In the genomic region with DNA sequence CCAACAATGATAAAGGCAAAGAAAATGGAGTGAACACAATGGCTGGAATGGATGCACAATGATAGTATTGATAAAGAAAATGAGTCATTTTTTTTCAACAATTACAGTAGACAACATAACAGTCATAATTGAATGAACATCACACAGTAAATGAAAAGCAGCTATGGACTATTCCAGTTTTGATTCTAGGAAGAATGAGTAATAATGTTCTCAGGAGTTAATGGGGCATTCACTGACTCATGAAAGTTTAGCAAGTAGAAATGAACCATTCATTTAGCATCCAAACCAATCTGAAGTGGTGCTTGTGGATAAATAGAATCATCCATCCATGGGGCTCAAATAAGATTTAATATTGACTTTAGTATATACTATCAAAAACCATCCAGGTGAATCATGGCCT, we compare ENCODE assay signal across 12 cellular contexts.
A peak's percentile ranks its signal among the peaks of the same experiment; 100 is the strongest.
DNase-seq lines count a peak whose midpoint lies in the region; ATAC-seq and TF ChIP-seq lines count a peak whose summit lies in the region.
"Had no signal": no experiment of that assay in that cellular context is flagged by ENCODE, and none has a peak within 500 bp of the region (broad histone marks: within the 10 kb centered on the region; RNA-seq: fewer than 3 reads in every experiment).

No MANE protein-coding gene starts in this region.

- in situ Hi-C loops in GM23248 (cut with MboI) = no loop called here

- TF ChIP-seq POLR2A in ovary (IDR thresholded peaks at IDR 0.05) (no peak), heart left ventricle (IDR thresholded peaks at IDR 0.05) (no peak)

- peak; percentile 36 for DNase-seq in AG08395 (ENCODE audit: low spot score)
- DNase-seq in GM23248 = peak; percentile 82
- DNase-seq in NCI-H510A treated with DMSO at 0.1 percent for 48 hours (lab: John Stamatoyannopoulos, UW) = peak; percentile 48
- peak; percentile 78 for DNase-seq in epithelial cell of prostate (ENCODE audit: low read depth, low spot score)
- no peak for DNase-seq in ovary
- DNase-seq in SJCRH30 = no peak
- DNase-seq in heart left ventricle = no peak
- DNase-seq: activated T-cell treated with anti-CD3 and anti-CD28 coated beads, Interleukin-2, amount 50 U/mL, for 1 hour; heart right ventricle; WERI-Rb-1 had no signal

- H3K9ac ChIP-seq in GM23248 = no peak overlapping the region

- ATAC-seq in SK-N-SH treated with all-trans-retinoic acid at 6 μM for 48 hours (no peak), heart left ventricle (no peak)
- ATAC-seq: heart right ventricle, Panc1 had no signal

- no peak overlapping the region for H2AFZ ChIP-seq in GM23248

- H3K9me2 ChIP-seq in GM23248 (ENCODE audit: insufficient read depth) = no peaks in the 10 kb centered on the region

- H3K36me3 ChIP-seq in GM23248 (ENCODE audit: low read depth) = no peaks in the 10 kb centered on the region
- no peaks in the 10 kb centered on the region for H3K36me3 ChIP-seq in ovary
- H3K36me3 ChIP-seq in SJCRH30 = no peaks in the 10 kb centered on the region
- no peaks in the 10 kb centered on the region for H3K36me3 ChIP-seq in heart left ventricle
- H3K36me3 ChIP-seq: heart right ventricle, WERI-Rb-1 had no signal

- intact Hi-C loops in ovary (cut with DNase I) (no loop called here), heart left ventricle (cut with DNase I) (no loop called here)

- TF ChIP-seq EP300 in ovary (IDR thresholded peaks at IDR 0.05) = no peak

- peaks cover 16% of the 10 kb centered on the region for H3F3A ChIP-seq in GM23248 (ENCODE audit: insufficient read depth)

- peak overlapping the region; percentile 47 for H3K4me2 ChIP-seq in GM23248 (ENCODE audit: unreplicated experiment)

- no peak overlapping the region for H3K4me3 ChIP-seq in GM23248
- H3K4me3 ChIP-seq in ovary = no peak overlapping the region
- no peak overlapping the region for H3K4me3 ChIP-seq in SJCRH30
- no peak overlapping the region for H3K4me3 ChIP-seq in heart left ventricle
- H3K4me3 ChIP-seq: heart right ventricle had no signal

- H3K79me2 ChIP-seq in GM23248 (ENCODE audit: insufficient read depth) = no peaks in the 10 kb centered on the region

- TF ChIP-seq CTCF in ovary (IDR thresholded peaks at IDR 0.05) (no peak), heart left ventricle (IDR thresholded peaks at IDR 0.05) (no peak)

- no peaks in the 10 kb centered on the region for H4K20me1 ChIP-seq in GM23248 (ENCODE audit: insufficient read depth)

- H3K27me3 ChIP-seq in GM23248 (replicated peaks; ENCODE audit: insufficient read depth) (no peaks in the 10 kb centered on the region), ovary (no peaks in the 10 kb centered on the region), SJCRH30 (no peaks in the 10 kb centered on the region), heart left ventricle (no peaks in the 10 kb centered on the region)
- H3K27me3 ChIP-seq: heart right ventricle had no signal

- peaks cover 34% of the 10 kb centered on the region for H3K4me1 ChIP-seq in GM23248 (ENCODE audit: insufficient read depth)
- no peaks in the 10 kb centered on the region for H3K4me1 ChIP-seq in ovary (ENCODE audit: insufficient read depth)
- H3K4me1 ChIP-seq in SJCRH30 = peaks cover 28% of the 10 kb centered on the region
- H3K4me1 ChIP-seq in heart left ventricle = no peaks in the 10 kb centered on the region

- H3K9me3 ChIP-seq in GM23248 (ENCODE audit: low read depth) (no peaks in the 10 kb centered on the region), ovary (no peaks in the 10 kb centered on the region), SJCRH30 (replicated peaks) (0 out of 2 replicates have a peak, but pooled peaks cover 5% of the 10 kb centered on the region), heart left ventricle (peaks cover 0 to 9% (median 0%) of the 10 kb centered on the region in 12 donors)

- peak overlapping the region; percentile 46 for H3K27ac ChIP-seq in GM23248
- peak overlapping the region; percentile 4 for H3K27ac ChIP-seq in epithelial cell of prostate
- no peak overlapping the region for H3K27ac ChIP-seq in ovary
- no peak overlapping the region for H3K27ac ChIP-seq in SJCRH30
- no peak overlapping the region for H3K27ac ChIP-seq in heart left ventricle
- H3K27ac ChIP-seq: heart right ventricle, WERI-Rb-1 had no signal

TF ChIP-seq in SK-N-SH treated with all-trans-retinoic acid at 6 μM for 48 hours, 23 proteins besides CTCF, POLR2A, EP300 and RAD21:
- no peak for TF ChIP-seq ZNF70 (CRISPR knock-in tag; IDR thresholded peaks at IDR 0.05)
- TF ChIP-seq GLIS3 (CRISPR knock-in tag; IDR thresholded peaks at IDR 0.05) = no peak
- no peak for TF ChIP-seq RARB (CRISPR knock-in tag; IDR thresholded peaks at IDR 0.05)
- no peak for TF ChIP-seq SNAI2 (CRISPR knock-in tag; IDR thresholded peaks at IDR 0.05)
- TF ChIP-seq ZFP3 (CRISPR knock-in tag; IDR thresholded peaks at IDR 0.05) = no peak
- no peak for TF ChIP-seq PPARA (CRISPR knock-in tag; IDR thresholded peaks at IDR 0.05; ENCODE audit: borderline replicate concordance)
- TF ChIP-seq ARNTL (CRISPR knock-in tag; IDR thresholded peaks at IDR 0.05; ENCODE audit: borderline replicate concordance, low read depth) = no peak
- TF ChIP-seq, protein P1, sequence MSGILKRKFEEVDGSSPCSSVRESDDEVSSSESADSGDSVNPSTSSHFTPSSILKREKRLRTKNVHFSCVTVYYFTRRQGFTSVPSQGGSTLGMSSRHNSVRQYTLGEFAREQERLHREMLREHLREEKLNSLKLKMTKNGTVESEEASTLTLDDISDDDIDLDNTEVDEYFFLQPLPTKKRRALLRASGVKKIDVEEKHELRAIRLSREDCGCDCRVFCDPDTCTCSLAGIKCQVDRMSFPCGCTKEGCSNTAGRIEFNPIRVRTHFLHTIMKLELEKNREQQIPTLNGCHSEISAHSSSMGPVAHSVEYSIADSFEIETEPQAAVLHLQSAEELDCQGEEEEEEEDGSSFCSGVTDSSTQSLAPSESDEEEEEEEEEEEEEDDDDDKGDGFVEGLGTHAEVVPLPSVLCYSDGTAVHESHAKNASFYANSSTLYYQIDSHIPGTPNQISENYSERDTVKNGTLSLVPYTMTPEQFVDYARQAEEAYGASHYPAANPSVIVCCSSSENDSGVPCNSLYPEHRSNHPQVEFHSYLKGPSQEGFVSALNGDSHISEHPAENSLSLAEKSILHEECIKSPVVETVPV (CRISPR knock-in tag; IDR thresholded peaks at IDR 0.05) = no peak
- no peak for TF ChIP-seq TCF4 (CRISPR knock-in tag; IDR thresholded peaks at IDR 0.05; ENCODE audit: borderline replicate concordance)
- no peak for TF ChIP-seq ISL1 (CRISPR knock-in tag; IDR thresholded peaks at IDR 0.05)
- TF ChIP-seq, protein P2, sequence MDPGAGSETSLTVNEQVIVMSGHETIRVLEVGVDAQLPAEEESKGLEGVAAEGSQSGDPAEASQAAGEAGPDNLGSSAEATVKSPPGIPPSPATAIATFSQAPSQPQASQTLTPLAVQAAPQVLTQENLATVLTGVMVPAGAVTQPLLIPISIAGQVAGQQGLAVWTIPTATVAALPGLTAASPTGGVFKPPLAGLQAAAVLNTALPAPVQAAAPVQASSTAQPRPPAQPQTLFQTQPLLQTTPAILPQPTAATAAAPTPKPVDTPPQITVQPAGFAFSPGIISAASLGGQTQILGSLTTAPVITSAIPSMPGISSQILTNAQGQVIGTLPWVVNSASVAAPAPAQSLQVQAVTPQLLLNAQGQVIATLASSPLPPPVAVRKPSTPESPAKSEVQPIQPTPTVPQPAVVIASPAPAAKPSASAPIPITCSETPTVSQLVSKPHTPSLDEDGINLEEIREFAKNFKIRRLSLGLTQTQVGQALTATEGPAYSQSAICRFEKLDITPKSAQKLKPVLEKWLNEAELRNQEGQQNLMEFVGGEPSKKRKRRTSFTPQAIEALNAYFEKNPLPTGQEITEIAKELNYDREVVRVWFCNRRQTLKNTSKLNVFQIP (CRISPR knock-in tag; IDR thresholded peaks at IDR 0.05; ENCODE audit: borderline replicate concordance, low read depth) = no peak
- TF ChIP-seq OSR1 (CRISPR knock-in tag; IDR thresholded peaks at IDR 0.05) = no peak
- TF ChIP-seq ZNF565 (CRISPR knock-in tag; conservative IDR thresholded peaks at IDR 0.05; ENCODE audit: low read depth) = no peak
- no peak for TF ChIP-seq ZNF8 (CRISPR knock-in tag; IDR thresholded peaks at IDR 0.05)
- TF ChIP-seq, protein P3, sequence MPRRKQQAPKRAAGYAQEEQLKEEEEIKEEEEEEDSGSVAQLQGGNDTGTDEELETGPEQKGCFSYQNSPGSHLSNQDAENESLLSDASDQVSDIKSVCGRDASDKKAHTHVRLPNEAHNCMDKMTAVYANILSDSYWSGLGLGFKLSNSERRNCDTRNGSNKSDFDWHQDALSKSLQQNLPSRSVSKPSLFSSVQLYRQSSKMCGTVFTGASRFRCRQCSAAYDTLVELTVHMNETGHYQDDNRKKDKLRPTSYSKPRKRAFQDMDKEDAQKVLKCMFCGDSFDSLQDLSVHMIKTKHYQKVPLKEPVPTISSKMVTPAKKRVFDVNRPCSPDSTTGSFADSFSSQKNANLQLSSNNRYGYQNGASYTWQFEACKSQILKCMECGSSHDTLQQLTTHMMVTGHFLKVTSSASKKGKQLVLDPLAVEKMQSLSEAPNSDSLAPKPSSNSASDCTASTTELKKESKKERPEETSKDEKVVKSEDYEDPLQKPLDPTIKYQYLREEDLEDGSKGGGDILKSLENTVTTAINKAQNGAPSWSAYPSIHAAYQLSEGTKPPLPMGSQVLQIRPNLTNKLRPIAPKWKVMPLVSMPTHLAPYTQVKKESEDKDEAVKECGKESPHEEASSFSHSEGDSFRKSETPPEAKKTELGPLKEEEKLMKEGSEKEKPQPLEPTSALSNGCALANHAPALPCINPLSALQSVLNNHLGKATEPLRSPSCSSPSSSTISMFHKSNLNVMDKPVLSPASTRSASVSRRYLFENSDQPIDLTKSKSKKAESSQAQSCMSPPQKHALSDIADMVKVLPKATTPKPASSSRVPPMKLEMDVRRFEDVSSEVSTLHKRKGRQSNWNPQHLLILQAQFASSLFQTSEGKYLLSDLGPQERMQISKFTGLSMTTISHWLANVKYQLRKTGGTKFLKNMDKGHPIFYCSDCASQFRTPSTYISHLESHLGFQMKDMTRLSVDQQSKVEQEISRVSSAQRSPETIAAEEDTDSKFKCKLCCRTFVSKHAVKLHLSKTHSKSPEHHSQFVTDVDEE (CRISPR knock-in tag; IDR thresholded peaks at IDR 0.05) = no peak
- TF ChIP-seq ZFP30 (CRISPR knock-in tag; IDR thresholded peaks at IDR 0.05) = no peak
- TF ChIP-seq ZC3H10 (CRISPR knock-in tag; IDR thresholded peaks at IDR 0.05) = no peak
- TF ChIP-seq TOX (CRISPR knock-in tag; IDR thresholded peaks at IDR 0.05; ENCODE audit: borderline replicate concordance) = no peak
TF ChIP-seq in SK-N-SH treated with all-trans-retinoic acid at 6 μM for 48 hours: peak in this region for 0.

Comparison
In these comparisons a context has a peak if more than half of its experiments do, and no peak if none do; other contexts are left out.
1. DNase-seq: peak in AG08395 (single experiment), GM23248 (single experiment), NCI-H510A treated with DMSO at 0.1 percent for 48 hours (single experiment) and epithelial cell of prostate (single experiment); none in ovary (0 of 5), SJCRH30 (0 of 2) and heart left ventricle (0 of 5).
2. H3K27ac ChIP-seq: peak in GM23248 (single experiment) and epithelial cell of prostate (single experiment); none in ovary (0 of 2), SJCRH30 (single experiment) and heart left ventricle (0 of 12).